In the genomic region with DNA sequence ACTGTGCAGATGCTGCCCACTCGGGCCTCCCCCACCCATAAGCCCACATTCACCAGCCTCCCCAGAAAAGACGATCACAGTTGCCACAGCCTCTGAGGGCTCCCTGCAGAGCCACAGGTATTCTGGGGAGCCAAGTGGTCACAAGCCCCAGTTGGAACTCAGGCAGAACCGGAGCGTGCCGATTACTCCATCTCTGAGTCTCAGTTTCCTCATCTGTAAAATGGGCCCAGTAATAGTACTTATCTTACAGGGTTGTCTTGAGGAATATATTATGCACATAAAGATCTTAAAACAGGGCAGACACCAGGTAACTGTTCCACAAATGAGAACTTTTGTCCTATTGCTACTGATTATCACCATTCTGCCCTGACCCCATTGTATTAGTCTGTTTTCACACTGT, we compare ENCODE assay signal across 16 cellular contexts. TPM values are rescaled to one million over a fixed set of nuclear protein-coding genes. Genes with fewer than 3 reads are reported as not detected.
A peak's percentile ranks its signal among the peaks of the same experiment; 100 is the strongest.
DNase-seq lines count a peak whose midpoint lies in the region; ATAC-seq and TF ChIP-seq lines count a peak whose summit lies in the region.
"Had no signal": no experiment of that assay in that cellular context is flagged by ENCODE, and none has a peak within 500 bp of the region (broad histone marks: within the 10 kb centered on the region; RNA-seq: fewer than 3 reads in every experiment).

No MANE protein-coding gene starts in this region.

- POLR2A ChIA-PET in WTC11 (lab: Charles Lee), result interaction anchor here (0.6 to 1.0 kb wide), 2 partner anchors 10 to 71 kb away, joined by 3 to 4 read pairs; no protein-coding TSS in a partner anchor

- H3T11ph ChIP-seq in H9 (ENCODE audit: low read length), result no peak overlapping the region

- H2BK12ac ChIP-seq in H9 (ENCODE audit: insufficient read length, low read depth, low read length), result no peak overlapping the region

- H3K27me3 ChIP-seq in GM23338 (ENCODE audit: insufficient read depth), result no peaks in the 10 kb centered on the region
- H3K27me3 ChIP-seq in H9 (ENCODE audit: insufficient read depth, low read length), result no peaks in the 10 kb centered on the region

- H3K23me2 ChIP-seq in H9 (ENCODE audit: insufficient read length, low read depth, low read length, poor library complexity, severe bottlenecking), result no peaks in the 10 kb centered on the region

- no peak overlapping the region for H3K4ac ChIP-seq in H9 (ENCODE audit: low read depth, low read length)

- H3K36me3 Mint-ChIP-seq in GM23338 (ENCODE audit: low read depth) (no peaks in the 10 kb centered on the region; the same call in 2 of the 3 replicates), H9 (ENCODE audit: insufficient read depth in 1 of 3, low read depth in 3 of 3) (no peaks in the 10 kb centered on the region), WTC11 (no peaks in the 10 kb centered on the region)
- H3K36me3 Mint-ChIP-seq: CD4-positive, alpha-beta memory T cell had no signal

- DNase-seq in GM23338 (ENCODE audit: low spot score) (no peak), H9 (no peak), WTC11 (ENCODE audit: low spot score) (no peak), erythroblast (lab: John Stamatoyannopoulos, UW) (no peak), middle frontal gyrus (ENCODE audit: extremely low spot score, low spot score) (no peak), NCI-H226 (no peak), occipital lobe (lab: John Stamatoyannopoulos, UW) (no peak)
- DNase-seq: C1 segment of cervical spinal cord; Calu3; CD4-positive, alpha-beta memory T cell; COR-L47; DMS79 treated with DMSO at 0.1 percent for 48 hours; GF-D8; HFFc6 had no signal

- H2AFZ ChIP-seq in GM23338 (peak overlapping the region; percentile 53; the same call in 1 of the 2 replicates), H9 (ENCODE audit: low read length) (no peak overlapping the region)

- H3K9ac ChIP-seq in H9 (ENCODE audit: extremely low read depth, insufficient read length, low read length), result no peak overlapping the region

- no peak overlapping the region for H4K91ac ChIP-seq in H9 (ENCODE audit: insufficient read length, low read depth, low read length)

- no peaks in the 10 kb centered on the region for H3F3A ChIP-seq in GM23338 (replicated peaks; ENCODE audit: low read depth)

- H3K9me2 ChIP-seq in GM23338 (ENCODE audit: insufficient read depth), result no peaks in the 10 kb centered on the region

- no peak overlapping the region for H3K27ac ChIP-seq in GM23338 (ENCODE audit: low read depth)
- H3K27ac ChIP-seq in H9 (ENCODE audit: insufficient read length, low read depth, low read length), result no peak overlapping the region

- TF ChIP-seq POLR2A in erythroblast (IDR thresholded peaks at IDR 0.05; ENCODE audit: low read length), result peak; percentile 17

- H3K27me3 Mint-ChIP-seq in GM23338 (ENCODE audit: insufficient read depth, low read depth, poor library complexity) (peaks cover 9% of the 10 kb centered on the region), H9 (ENCODE audit: low read depth) (peaks cover 3% of the 10 kb centered on the region; the same call in 1 of the 2 replicates), WTC11 (ENCODE audit: low read depth) (no peaks in the 10 kb centered on the region)

- H3K9me3 ChIP-seq in H9 (ENCODE audit: control insufficient read depth, low read depth, low read length), result no peaks in the 10 kb centered on the region
- H3K9me3 ChIP-seq: HAP-1 had no signal

- H3K18ac ChIP-seq in H9 (ENCODE audit: insufficient read length, low read depth, low read length), result no peak overlapping the region

- no peaks in the 10 kb centered on the region for H3K36me3 ChIP-seq in GM23338 (ENCODE audit: insufficient read depth)
- H3K36me3 ChIP-seq: HAP-1 had no signal

- H3K23ac ChIP-seq in H9 (ENCODE audit: insufficient read length, low read depth, low read length), result no peak overlapping the region

- H3K56ac ChIP-seq in H9 (ENCODE audit: insufficient read length, low read depth, low read length), result no peak overlapping the region

- no CpG with 5 or more reads among the region's 5 CpGs for WGBS in H9 (ENCODE audit: extremely low coverage, insufficient read length, low lambda C conversion rate)

- H4K20me1 ChIP-seq in GM23338 (replicated peaks; ENCODE audit: insufficient read depth) (no peaks in the 10 kb centered on the region), H9 (ENCODE audit: control insufficient read depth, insufficient read depth, insufficient read length) (no peaks in the 10 kb centered on the region)

- no peak overlapping the region for H2BK15ac ChIP-seq in H9 (ENCODE audit: low read depth, low read length)

- no peak overlapping the region for H4K8ac ChIP-seq in H9 (replicated peaks; ENCODE audit: insufficient read length, low read depth, low read length)

- H3K79me2 ChIP-seq in GM23338 (replicated peaks; ENCODE audit: insufficient read depth) (no peaks in the 10 kb centered on the region), H9 (ENCODE audit: insufficient read depth, low read length) (no peaks in the 10 kb centered on the region)

- H2BK5ac ChIP-seq in H9 (ENCODE audit: insufficient read length, low read length), result no peak overlapping the region

- H3K27ac Mint-ChIP-seq in GM23338, result 0 out of 2 replicates have a peak overlapping the region, but pooled peaks have one; percentile 32
- peak overlapping the region; percentile 46 to 83 (median 56); a peak in 5 of 7 replicates for H3K27ac Mint-ChIP-seq in H9
- H3K27ac Mint-ChIP-seq in WTC11, result peak overlapping the region; percentile 80
- H3K27ac Mint-ChIP-seq: CD4-positive, alpha-beta memory T cell; HFFc6 had no signal

- H3K4me1 ChIP-seq in GM23338 (ENCODE audit: insufficient read depth), result peaks cover 29% of the 10 kb centered on the region
- H3K4me1 ChIP-seq in H9 (ENCODE audit: insufficient read depth, low read length), result no peaks in the 10 kb centered on the region; the same call in 1 of the 2 replicates
- H3K4me1 ChIP-seq: HAP-1 had no signal

- no peak overlapping the region for H3K4me3 ChIP-seq in GM23338
- H3K4me3 ChIP-seq: HAP-1 had no signal

- H3K4me3 Mint-ChIP-seq in GM23338 (no peak overlapping the region), H9 (no peak overlapping the region), WTC11 (no peak overlapping the region)
- H3K4me3 Mint-ChIP-seq: CD4-positive, alpha-beta memory T cell; HFFc6 had no signal

- H3K79me1 ChIP-seq in H9 (ENCODE audit: insufficient read depth, low read depth, low read length, poor library complexity, severe bottlenecking), result no peaks in the 10 kb centered on the region

- CTCF ChIA-PET in WTC11 (lab: Charles Lee), result interaction anchor here (0.6 kb wide), 1 partner anchor 24 kb away, joined by 3 read pairs; no protein-coding TSS in a partner anchor

- H4K5ac ChIP-seq in H9 (ENCODE audit: insufficient read length, low read depth, low read length), result no peak overlapping the region

- ATAC-seq in GM23338, result no peak
- ATAC-seq in WTC11, result no peak
- no peak for ATAC-seq in GM21576 (IDR thresholded peaks at IDR 0.05; ENCODE audit: unreplicated experiment)

- no peak for TF ChIP-seq CTCF in GM23338 (conservative IDR thresholded peaks at IDR 0.05; ENCODE audit: low read depth in 2 of 2)
- TF ChIP-seq CTCF in H9 (conservative IDR thresholded peaks at IDR 0.05), result no peak
- no peak for TF ChIP-seq CTCF in WTC11 (IDR thresholded peaks at IDR 0.05)

- H2BK20ac ChIP-seq in H9 (ENCODE audit: low read depth, low read length, poor library complexity, severe bottlenecking), result no peak overlapping the region

- no peak overlapping the region for H2AK5ac ChIP-seq in H9 (ENCODE audit: insufficient read length, low read length)

- H3K14ac ChIP-seq in H9 (ENCODE audit: insufficient read depth, low read length), result no peak overlapping the region

- H3K9me3 Mint-ChIP-seq in GM23338, result peaks cover 4% of the 10 kb centered on the region; the same call in 1 of the 3 replicates
- no peaks in the 10 kb centered on the region; a peak in 1 of 5 replicates for H3K9me3 Mint-ChIP-seq in H9
- no peaks in the 10 kb centered on the region for H3K9me3 Mint-ChIP-seq in WTC11
- H3K9me3 Mint-ChIP-seq: HFFc6 had no signal

- H3K4me2 ChIP-seq in GM23338 (0 out of 2 replicates have a peak overlapping the region, but pooled peaks have one; percentile 55), H9 (ENCODE audit: insufficient read depth, insufficient read length, low read length) (no peak overlapping the region)

- no peak overlapping the region for H2BK120ac ChIP-seq in H9 (ENCODE audit: low read depth, low read length, poor library complexity, severe bottlenecking)

- H3K4me1 Mint-ChIP-seq in GM23338 (peaks cover 29% of the 10 kb centered on the region), H9 (peaks cover 39 to 50% of the 10 kb centered on the region in 2 experiments), WTC11 (peaks cover 34% of the 10 kb centered on the region)
- H3K4me1 Mint-ChIP-seq: CD4-positive, alpha-beta memory T cell had no signal

TF ChIP-seq in GM23338, 12 proteins besides CTCF, POLR2A, EP300 and RAD21 (continues in another document):
- TF ChIP-seq ZNF331 (CRISPR knock-in tag; IDR thresholded peaks at IDR 0.05; ENCODE audit: low read depth) (no peak), NANOG (IDR thresholded peaks at IDR 0.05; ENCODE audit: borderline replicate concordance) (no peak), CREB1 (CRISPR knock-in tag; IDR thresholded peaks at IDR 0.05; ENCODE audit: low read depth) (no peak), ZNF114 (CRISPR knock-in tag; IDR thresholded peaks at IDR 0.05) (no peak)

RNA-seq across cellular contexts. Expression of gene FUBP3, which starts 57.7 kb away (rescaled TPM):
- 63.4 and 74.8 TPM in 2 replicates for total RNA-seq in GM23338 (2014; rRNA removed; shearing (Covaris generic))
- polyA plus RNA-seq in GM23338 (2016; fragmentation: Nextera tagmentation; extraction: Ambion mirVana), result 38.0 and 42.5 TPM in 2 replicates
- total RNA-seq in H9 (2021), result 78.6 and 83.5 TPM in 2 replicates
- total RNA-seq in WTC11 (2021), result 68.4 to 83.0 TPM (median 69.6 TPM) in 3 replicates
- 42.7 TPM for total RNA-seq in occipital lobe
